In the genomic region with DNA sequence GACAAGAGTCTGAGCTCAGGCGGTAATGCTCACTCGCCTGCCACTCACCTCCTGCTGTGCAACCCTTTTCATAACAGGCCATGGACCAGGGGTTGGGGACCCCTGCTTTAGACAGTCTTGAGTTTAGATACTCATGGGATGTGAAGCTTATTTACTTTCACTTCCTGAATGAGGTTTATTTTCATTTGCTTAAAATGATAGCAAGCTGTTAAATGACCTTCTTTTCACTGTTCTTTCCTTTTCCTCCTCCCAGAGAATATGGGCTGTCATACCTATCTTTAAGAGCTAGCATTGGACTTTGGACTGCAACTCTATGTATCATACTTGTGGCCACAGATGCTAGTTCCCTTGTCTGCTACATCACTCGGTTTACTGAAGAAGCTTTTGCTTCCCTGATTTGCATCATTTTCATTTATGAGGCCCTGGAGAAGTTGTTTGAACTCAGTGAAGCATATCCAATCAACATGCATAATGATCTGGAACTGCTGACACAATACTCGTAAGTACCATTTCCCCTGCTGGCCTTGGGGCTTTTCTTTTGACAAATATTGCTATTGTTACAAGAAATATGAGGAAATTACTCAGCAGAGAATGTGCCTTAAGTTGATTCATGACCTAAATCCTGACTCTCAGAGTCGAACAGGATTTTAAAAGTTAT, we compare ENCODE assay signal across 8 cellular contexts.
DNase-seq lines count a peak whose midpoint lies in the region; ATAC-seq lines count a peak whose summit lies in the region.

No MANE protein-coding gene starts in this region.

- in situ Hi-C loops in Caki2 (cut with HindIII; ENCODE audit: low pct_unique_long_range_greater_than_20kb, low sequenced_read_pairs) = no loop called here

- intact Hi-C loops in left cardiac atrium (cut with DNase I) = no loop called here

- ATAC-seq in GM19043 (IDR thresholded peaks at IDR 0.05; ENCODE audit: low read depth, unreplicated experiment) (peak; percentile 76), HG03135 (IDR thresholded peaks at IDR 0.05; ENCODE audit: unreplicated experiment) (peak; percentile 74), left cardiac atrium (no peak)

- peak; percentile 90 for DNase-seq in Caki2 (ENCODE audit: low read depth)
- DNase-seq in NOMO-1 (lab: John Stamatoyannopoulos, UW; ENCODE audit: unreplicated experiment in 2 of 2) = peak; percentile 2 to 68
- peak; percentile 69 for DNase-seq in glomerular visceral epithelial cell (ENCODE audit: extremely low spot score)
- DNase-seq in left cardiac atrium = no peak
- DNase-seq in NCI-H2227 treated with DMSO at 0.1 percent for 48 hours (lab: John Stamatoyannopoulos, UW) = no peak
- DNase-seq in NK-92 treated with Interleukin-12 subunit alpha and Interleukin-12 subunit beta, amount 100 ng/mL, for 24 hours (lab: John Stamatoyannopoulos, UW) = no peak

Comparison
In these comparisons a context has a peak if more than half of its experiments do, and no peak if none do; other contexts are left out.
1. DNase-seq: peak in Caki2 (single experiment), NOMO-1 (2 of 2) and glomerular visceral epithelial cell (single experiment); none in left cardiac atrium (single experiment), NCI-H2227 treated with DMSO at 0.1 percent for 48 hours (single experiment) and NK-92 treated with Interleukin-12 subunit alpha and Interleukin-12 subunit beta, amount 100 ng/mL, for 24 hours (single experiment).
2. ATAC-seq: peak in GM19043 (single experiment) and HG03135 (single experiment); none in left cardiac atrium (0 of 2).